14 cellular contexts compared by ENCODE assay signal in genomic region chr2:25954199-25954752, GRCh38.
"Had no signal": no experiment of that assay in that cellular context is flagged by ENCODE, and none has a peak within 500 bp of the region (broad histone marks: within the 10 kb centered on the region; RNA-seq: fewer than 3 reads in every experiment).

No MANE protein-coding gene starts in this region.

- H3K27me3 ChIP-seq: ovary, thyroid gland, uterus had no signal

- ATAC-seq: stimulated activated naive B cell treated with anti-CD40 and anti-IgM and Interleukin-4, amounts not matched to agents 10 μg/mL and 1 μg/mL and 100 μg/mL, for 72 hours had no signal

- H3K4me3 Mint-ChIP-seq: nephron progenitor cell; stimulated activated naive B cell treated with anti-CD40 and anti-IgM and Interleukin-4, amounts not matched to agents 10 μg/mL and 1 μg/mL and 100 μg/mL, for 72 hours; T-helper 2 cell treated with Interferon-gamma antibody and Interleukin-4, amounts not matched to agents 5 μg/mL and 100 μg/mL, for 36 hours had no signal

- DNase-seq: activated CD4-positive, alpha-beta T cell treated with anti-CD3 and anti-CD28 coated beads, Interleukin-2, amount 50 U/mL, for 1 hour; activated CD8-positive, alpha-beta memory T cell treated with anti-CD3 and anti-CD28 coated beads for 24 hours; cortex of kidney; effector CD4-positive, alpha-beta T cell; hippocampal formation; nephron progenitor cell; ovary; stimulated activated CD4-positive, alpha-beta T cell treated with anti-CD3 and anti-CD28 coated beads, Interleukin-15, amount 100 ng/mL, for 24 hours; stimulated activated CD4-positive, alpha-beta T cell treated with anti-CD3 and anti-CD28 coated beads, Interleukin-4, amount 100 ng/mL, for 1 hour; stimulated activated naive B cell treated with anti-CD40 and anti-IgM and Interleukin-4, amounts not matched to agents 10 μg/mL and 1 μg/mL and 100 μg/mL, for 72 hours; thyroid gland; uterus had no signal

- H3K4me1 ChIP-seq: uterus had no signal

- H3K9me3 ChIP-seq: ovary, thyroid gland, uterus had no signal

- H3K4me1 Mint-ChIP-seq: nephron progenitor cell had no signal

- H3K27ac Mint-ChIP-seq: nephron progenitor cell; stimulated activated naive B cell treated with anti-CD40 and anti-IgM and Interleukin-4, amounts not matched to agents 10 μg/mL and 1 μg/mL and 100 μg/mL, for 72 hours; T-helper 2 cell treated with Interferon-gamma antibody and Interleukin-4, amounts not matched to agents 5 μg/mL and 100 μg/mL, for 36 hours had no signal

- H3K36me3 Mint-ChIP-seq: stimulated activated naive B cell treated with anti-CD40 and anti-IgM and Interleukin-4, amounts not matched to agents 10 μg/mL and 1 μg/mL and 100 μg/mL, for 72 hours had no signal

- FAIRE-seq: endothelial cell of umbilical vein had no signal

- H3K36me3 ChIP-seq: ovary, thyroid gland, uterus had no signal

- H3K4me3 ChIP-seq: ovary, thyroid gland, uterus had no signal

- H3K27ac ChIP-seq: ovary, thyroid gland, uterus had no signal
